In genomic region chr16:27503662-27504061, GRCh38 we compare ENCODE assay signal across 24 cellular contexts. TPM values are rescaled to one million over a fixed set of nuclear protein-coding genes. Genes with fewer than 3 reads are reported as not detected.
DNase-seq lines count a peak whose midpoint lies in the region; TF ChIP-seq lines count a peak whose summit lies in the region.
"Had no signal": no experiment of that assay in that cellular context is flagged by ENCODE, and none has a peak within 500 bp of the region (broad histone marks: within the 10 kb centered on the region; RNA-seq: fewer than 3 reads in every experiment).

No MANE protein-coding gene starts in this region.

- H3K4me3 ChIP-seq in prostate gland, result no peak overlapping the region
- H3K4me3 ChIP-seq in A673 (ENCODE audit: low read depth, low read length, poor library complexity, severe bottlenecking), result no peak overlapping the region
- H3K4me3 ChIP-seq: GM12878 had no signal

- WGBS in prostate gland, result 78% methylated on average over 5 of the region's 5 CpGs

- POLR2A ChIA-PET in activated CD4-positive, alpha-beta T cell treated with anti-CD3 and anti-CD28 coated beads, Interleukin-2, amount 10 ng/mL, durations not matched to agents 7 days and 5 days (lab: Charles Lee), result no interaction called here
- POLR2A ChIA-PET in A673 (lab: Charles Lee; ENCODE audit: low non-redundant PET), result no interaction called here

- peaks cover 49% of the 10 kb centered on the region for H3K36me3 Mint-ChIP-seq in activated CD4-positive, alpha-beta T cell treated with anti-CD3 and anti-CD28 coated beads, Interleukin-2, amount 10 ng/mL, durations not matched to agents 7 days and 5 days (ENCODE audit: low read depth)
- H3K36me3 Mint-ChIP-seq in endothelial cell (ENCODE audit: low read depth, unreplicated experiment), result peaks cover 64% of the 10 kb centered on the region

- H3K4me3 Mint-ChIP-seq in activated CD4-positive, alpha-beta T cell treated with anti-CD3 and anti-CD28 coated beads, Interleukin-2, amount 10 ng/mL, durations not matched to agents 7 days and 5 days, result no peak overlapping the region
- peak overlapping the region; percentile 29 for H3K4me3 Mint-ChIP-seq in endothelial cell (ENCODE audit: unreplicated experiment)

- no peaks in the 10 kb centered on the region for H3K9me3 ChIP-seq in prostate gland
- H3K9me3 ChIP-seq in A673 (ENCODE audit: low read depth, low read length, poor library complexity, severe bottlenecking), result no peaks in the 10 kb centered on the region

- no peak for DNase-seq in activated CD4-positive, alpha-beta T cell treated with anti-CD3 and anti-CD28 coated beads, Interleukin-2, amount 10 ng/mL, durations not matched to agents 7 days and 5 days
- DNase-seq in activated CD4-positive, alpha-beta T cell treated with anti-CD3 and anti-CD28 coated beads, Interleukin-2, amount 50 U/mL, for 4 hours, result no peak
- DNase-seq in M059J (ENCODE audit: low read depth) (peak; percentile 86), endothelial cell (ENCODE audit: low spot score) (no peak), prostate gland (ENCODE audit: low spot score) (no peak), erythroblast (lab: John Stamatoyannopoulos, UW) (no peak), A673 (ENCODE audit: low spot score) (no peak), DMS153 (lab: John Stamatoyannopoulos, UW) (no peak)
- DNase-seq: AML-193, DMS53, GOT3, HCEC 1CT, KBM-7, MV-4-11, NCI-H1105 treated with DMSO at 0.1 percent for 48 hours, NCI-H2081, NCI-H2171, NCI-H345, NCI-H524, NCI-H774, Right ventricle myocardium superior had no signal

- no peaks in the 10 kb centered on the region for H3K27me3 ChIP-seq in prostate gland (replicated peaks; ENCODE audit: insufficient read depth)
- no peaks in the 10 kb centered on the region for H3K27me3 ChIP-seq in A673 (replicated peaks; ENCODE audit: insufficient read depth, low read depth, low read length, poor library complexity)

- no TSS peak for BruUV-seq in A673 (replicated peaks; lab: Mats Ljungman, UMichigan)

- H3K9me3 Mint-ChIP-seq in activated CD4-positive, alpha-beta T cell treated with anti-CD3 and anti-CD28 coated beads, Interleukin-2, amount 10 ng/mL, durations not matched to agents 7 days and 5 days, result no peaks in the 10 kb centered on the region
- H3K9me3 Mint-ChIP-seq in endothelial cell (ENCODE audit: unreplicated experiment), result no peaks in the 10 kb centered on the region

- peaks cover 5% of the 10 kb centered on the region for H3K4me1 ChIP-seq in prostate gland (replicated peaks)
- no peaks in the 10 kb centered on the region for H3K4me1 ChIP-seq in A673 (ENCODE audit: insufficient read depth, low read length, poor library complexity, severe bottlenecking)

- peak overlapping the region; percentile 16 for H3K27ac Mint-ChIP-seq in activated CD4-positive, alpha-beta T cell treated with anti-CD3 and anti-CD28 coated beads, Interleukin-2, amount 10 ng/mL, durations not matched to agents 7 days and 5 days
- H3K27ac Mint-ChIP-seq in endothelial cell (ENCODE audit: unreplicated experiment), result no peak overlapping the region

- H3K27ac ChIP-seq in prostate gland (peak overlapping the region; percentile 55 to 76), A673 (ENCODE audit: low read depth, low read length, poor library complexity, severe bottlenecking) (no peak overlapping the region)
- H3K27ac ChIP-seq: 22Rv1, C4-2B had no signal

- TF ChIP-seq POLR2A in prostate gland (IDR thresholded peaks at IDR 0.05), result no peak
- TF ChIP-seq POLR2A in erythroblast (IDR thresholded peaks at IDR 0.05; ENCODE audit: low read length), result no peak

- CTCF ChIA-PET in activated CD4-positive, alpha-beta T cell treated with anti-CD3 and anti-CD28 coated beads, Interleukin-2, amount 10 ng/mL, durations not matched to agents 7 days and 5 days (lab: Charles Lee), result no interaction called here
- CTCF ChIA-PET in A673 (lab: Charles Lee), result no interaction called here

- H3K36me3 ChIP-seq in prostate gland (peaks cover 31 to 33% of the 10 kb centered on the region in 2 donors), A673 (ENCODE audit: insufficient read depth, low read length, poor library complexity, severe bottlenecking) (peaks cover 78% of the 10 kb centered on the region)

- TF ChIP-seq CTCF in endothelial cell (IDR thresholded peaks at IDR 0.05; ENCODE audit: unreplicated experiment) (no peak), prostate gland (IDR thresholded peaks at IDR 0.05) (no peak), A673 (conservative IDR thresholded peaks at IDR 0.05; ENCODE audit: low read depth, low read length) (no peak)

- no peaks in the 10 kb centered on the region for H3K27me3 Mint-ChIP-seq in activated CD4-positive, alpha-beta T cell treated with anti-CD3 and anti-CD28 coated beads, Interleukin-2, amount 10 ng/mL, durations not matched to agents 7 days and 5 days
- H3K27me3 Mint-ChIP-seq in endothelial cell (ENCODE audit: unreplicated experiment), result peaks cover 5% of the 10 kb centered on the region

- intact Hi-C loops in prostate gland (cut with DNase I), result no loop called here
- intact Hi-C loops in A673 (cut with micrococcal nuclease; ENCODE audit: unreplicated experiment), result no loop called here

- H3K4me1 Mint-ChIP-seq in activated CD4-positive, alpha-beta T cell treated with anti-CD3 and anti-CD28 coated beads, Interleukin-2, amount 10 ng/mL, durations not matched to agents 7 days and 5 days, result no peaks in the 10 kb centered on the region
- H3K4me1 Mint-ChIP-seq in endothelial cell (ENCODE audit: unreplicated experiment), result no peaks in the 10 kb centered on the region

RNA-seq across cellular contexts. Expression of gene GTF3C1, which starts 46.1 kb away (rescaled TPM):
- total RNA-seq in activated CD4-positive, alpha-beta T cell treated with anti-CD3 and anti-CD28 coated beads, Interleukin-2, amount 10 ng/mL, durations not matched to agents 7 days and 5 days, result 10 to 100 TPM; 51.9 to 52.9 TPM
- total RNA-seq in M059J (2014; rRNA removed; shearing (Covaris generic)), result 42.5 and 74.6 TPM in 2 replicates
- total RNA-seq in endothelial cell (ENCODE audit: unreplicated experiment) (98.7 TPM), prostate gland (100 to 1,000 TPM; 164 to 233 TPM), A673 (2021) (88.7 and 94.2 TPM in 2 replicates)

RNA-seq across cellular contexts. Expression of gene KATNIP, which starts 46.3 kb away (rescaled TPM):
- total RNA-seq in activated CD4-positive, alpha-beta T cell treated with anti-CD3 and anti-CD28 coated beads, Interleukin-2, amount 10 ng/mL, durations not matched to agents 7 days and 5 days, result 10 to 100 TPM; 17.1 to 18.7 TPM
- total RNA-seq in M059J (2014; rRNA removed; shearing (Covaris generic)), result 14.0 and 14.1 TPM in 2 replicates
- total RNA-seq in endothelial cell (ENCODE audit: unreplicated experiment) (26.2 TPM), prostate gland (10 to 100 TPM; 31.7 to 40.9 TPM), A673 (2021) (23.5 and 23.9 TPM in 2 replicates)
